ENCODE assay signal across 23 cellular contexts in the genomic region with DNA sequence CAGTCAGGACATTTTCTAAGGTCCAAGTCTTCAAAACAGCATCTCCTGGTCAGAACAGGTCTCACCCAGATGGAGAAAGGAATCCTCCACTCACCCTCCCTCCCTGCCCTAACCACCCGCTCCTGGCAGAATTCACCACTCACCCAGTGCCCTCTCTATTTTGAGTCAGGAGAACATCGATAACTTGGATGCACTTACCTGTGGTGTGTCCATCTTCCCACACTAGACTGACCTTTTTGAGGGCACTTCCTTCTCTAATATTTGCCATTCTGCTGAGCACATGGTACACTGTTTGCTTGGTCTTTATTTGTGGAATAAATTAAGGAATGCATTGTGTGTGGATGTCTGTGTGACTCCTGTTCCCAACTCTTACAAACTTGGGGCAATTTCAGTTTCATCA.
"Had no signal": no experiment of that assay in that cellular context is flagged by ENCODE, and none has a peak within 500 bp of the region (broad histone marks: within the 10 kb centered on the region; RNA-seq: fewer than 3 reads in every experiment).

No MANE protein-coding gene starts in this region.

- H3K36me3 ChIP-seq: heart right ventricle, lower lobe of right lung, ovary, prostate gland, sigmoid colon, spleen, tibial nerve, upper lobe of left lung, vagina had no signal

- H3K79me2 ChIP-seq: hepatocyte had no signal

- FAIRE-seq: small intestine had no signal

- H3K4me3 ChIP-seq: heart right ventricle, hepatocyte, lower lobe of right lung, ovary, prostate gland, sigmoid colon, spleen, tibial nerve, upper lobe of left lung, vagina had no signal

- ATAC-seq: heart right ventricle; left ventricle myocardium superior; naive thymus-derived CD4-positive, alpha-beta T cell; natural killer cell treated with Interleukin-12 subunit alpha and Interleukin-12 subunit beta and Interleukin-15 and Interleukin-18, amount 100 ng/mL, for 72 hours; right cardiac atrium; stimulated activated effector memory CD8-positive, alpha-beta T cell treated with anti-CD3 and anti-CD28 coated beads, Interleukin-12 subunit alpha, Interleukin-12 subunit beta, amount 100 ng/mL, for 72 hours had no signal

- H3K4me1 ChIP-seq: prostate gland, sigmoid colon, spleen, vagina had no signal

- H3K27ac ChIP-seq: heart right ventricle, hepatocyte, lower lobe of right lung, ovary, prostate gland, sigmoid colon, spleen, tibial nerve, upper lobe of left lung, vagina had no signal

- DNase-seq: heart right ventricle; islet precursor cell; left ventricle myocardium superior; lower lobe of right lung; mammary epithelial cell; mesendoderm; naive thymus-derived CD4-positive, alpha-beta T cell; ovary; posterior cingulate gyrus; retina; right cardiac atrium; sigmoid colon; small intestine; spleen; stimulated activated CD4-positive, alpha-beta T cell treated with anti-CD3 and anti-CD28 coated beads, Interleukin-4, amount 100 ng/mL, for 24 hours; stimulated activated naive CD4-positive, alpha-beta T cell; upper lobe of left lung had no signal

- H3K9me3 ChIP-seq: heart right ventricle, lower lobe of right lung, ovary, prostate gland, sigmoid colon, spleen, tibial nerve, upper lobe of left lung, vagina had no signal

- H2AFZ ChIP-seq: hepatocyte had no signal

- H3K27me3 ChIP-seq: heart right ventricle, hepatocyte, ovary, sigmoid colon, spleen, tibial nerve, upper lobe of left lung, vagina had no signal

- H3K4me2 ChIP-seq: hepatocyte had no signal
